In the genomic region with DNA sequence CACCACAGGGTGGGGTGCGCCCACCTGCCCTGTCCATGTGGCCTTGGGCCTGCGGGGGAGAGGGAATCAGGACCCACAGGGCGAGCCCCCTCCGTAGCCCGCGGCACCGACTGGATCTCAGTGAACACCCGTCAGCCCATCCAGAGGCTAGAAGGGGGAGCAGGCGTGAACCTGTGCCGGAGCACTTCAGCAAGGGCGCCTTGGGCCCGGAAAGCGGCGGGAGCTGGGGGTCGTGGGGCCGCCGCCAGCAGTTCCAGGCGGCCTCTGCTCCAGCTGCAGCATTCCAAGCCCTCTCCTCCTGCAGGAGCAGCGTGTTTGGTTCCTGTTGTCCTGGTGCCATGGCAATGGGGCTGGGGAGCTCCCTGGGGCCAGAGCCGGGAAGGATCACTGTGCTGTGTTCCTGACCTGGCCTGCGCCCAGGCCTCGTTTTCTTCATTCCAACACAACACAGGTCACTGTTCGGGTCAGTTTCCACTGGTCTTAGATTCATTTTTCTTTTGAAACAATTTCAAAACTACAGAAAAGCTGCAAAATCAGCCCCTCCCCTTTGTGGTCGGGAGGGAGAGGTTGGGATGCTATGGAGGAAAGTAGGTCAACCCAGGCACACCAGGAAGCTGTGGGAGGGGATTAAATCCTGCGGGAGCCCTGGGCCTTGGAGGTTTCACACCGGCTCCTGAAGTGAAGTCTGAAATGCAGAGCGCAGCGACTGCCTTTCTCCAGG, we compare ENCODE assay signal across 8 cellular contexts. TPM values are rescaled to one million over a fixed set of nuclear protein-coding genes. Genes with fewer than 3 reads are reported as not detected.
DNase-seq lines count a peak whose midpoint lies in the region; ATAC-seq and TF ChIP-seq lines count a peak whose summit lies in the region.

No MANE protein-coding gene starts in this region.

- H3K36me3 ChIP-seq in NT2/D1 (ENCODE audit: insufficient read depth, insufficient read length, low read length) (peaks cover 91% of the 10 kb centered on the region), mesenchymal stem cell (ENCODE audit: control insufficient read depth in 1 of 2, insufficient read depth in 2 of 2, low read depth in 1 of 2, low read length in 2 of 2) (peaks cover 33 to 50% of the 10 kb centered on the region in 2 experiments), thoracic aorta (no peaks in the 10 kb centered on the region)

- H4K91ac ChIP-seq in mesenchymal stem cell (ENCODE audit: low read length) = peak overlapping the region; percentile 22

- TF ChIP-seq CTCF in endothelial cell (IDR thresholded peaks at IDR 0.05; ENCODE audit: unreplicated experiment) (no peak), thoracic aorta (IDR thresholded peaks at IDR 0.05) (no peak)

- H3K27ac Mint-ChIP-seq in endothelial cell (ENCODE audit: unreplicated experiment) = peak overlapping the region; percentile 64
- no peak overlapping the region for H3K27ac Mint-ChIP-seq in activated CD8-positive, alpha-beta memory T cell treated with anti-CD3 and anti-CD28 coated beads, Interleukin-2, amount 10 ng/mL, durations not matched to agents 7 days and 5 days

- peaks cover 7% of the 10 kb centered on the region for H3K36me3 Mint-ChIP-seq in endothelial cell (ENCODE audit: low read depth, unreplicated experiment)
- peaks cover 21% of the 10 kb centered on the region for H3K36me3 Mint-ChIP-seq in activated CD8-positive, alpha-beta memory T cell treated with anti-CD3 and anti-CD28 coated beads, Interleukin-2, amount 10 ng/mL, durations not matched to agents 7 days and 5 days

- ATAC-seq in thoracic aorta (ENCODE audit: insufficient number of reproducible peaks, low FRiP score, low read depth) (peak; percentile 60), HG03135 (IDR thresholded peaks at IDR 0.05; ENCODE audit: unreplicated experiment) (no peak)
- no peak for ATAC-seq in activated CD8-positive, alpha-beta memory T cell treated with anti-CD3 and anti-CD28 coated beads, Interleukin-2, amount 10 ng/mL, durations not matched to agents 7 days and 5 days

- H4K8ac ChIP-seq in mesenchymal stem cell (ENCODE audit: low read length) = no peak overlapping the region

- H3K4ac ChIP-seq in mesenchymal stem cell (ENCODE audit: low read depth in 1 of 2, low read length in 2 of 2) = no peak overlapping the region

- H2AK5ac ChIP-seq in mesenchymal stem cell (ENCODE audit: low read length, severe bottlenecking) = no peak overlapping the region

- no peak overlapping the region for H3K23ac ChIP-seq in mesenchymal stem cell (ENCODE audit: low read length in 2 of 2)

- DNase-seq in NT2/D1 (ENCODE audit: low read depth, low spot score) (no peak), endothelial cell (ENCODE audit: low spot score) (peak; percentile 37), mesenchymal stem cell (peak; percentile 89), thoracic aorta (ENCODE audit: low spot score) (peak; percentile 54), RPMI8226 (no peak)
- no peak for DNase-seq in stimulated activated CD4-positive, alpha-beta T cell treated with anti-CD3 and anti-CD28 coated beads, Interleukin-2, amount 100 ng/mL, for 24 hours
- DNase-seq in activated CD8-positive, alpha-beta memory T cell treated with anti-CD3 and anti-CD28 coated beads, Interleukin-2, amount 10 ng/mL, durations not matched to agents 7 days and 5 days = no peak

- no peaks in the 10 kb centered on the region for H3K4me1 Mint-ChIP-seq in endothelial cell (ENCODE audit: unreplicated experiment)
- H3K4me1 Mint-ChIP-seq in activated CD8-positive, alpha-beta memory T cell treated with anti-CD3 and anti-CD28 coated beads, Interleukin-2, amount 10 ng/mL, durations not matched to agents 7 days and 5 days = no peaks in the 10 kb centered on the region

- WGBS in mesenchymal stem cell = 55% methylated on average over 25 of the region's 28 CpGs

- CTCF ChIA-PET in activated CD8-positive, alpha-beta memory T cell treated with anti-CD3 and anti-CD28 coated beads, Interleukin-2, amount 10 ng/mL, durations not matched to agents 7 days and 5 days (lab: Charles Lee) = interaction anchor here (3.2 to 19.9 kb wide), 2 partner anchors 171 to 180 kb away, joined by 13 to 275 read pairs; no protein-coding TSS in a partner anchor

- H3K4me1 ChIP-seq in NT2/D1 (ENCODE audit: insufficient read depth, insufficient read length) = peaks cover 38% of the 10 kb centered on the region
- peaks cover 57% of the 10 kb centered on the region for H3K4me1 ChIP-seq in mesenchymal stem cell (ENCODE audit: control insufficient read depth, insufficient read depth, low read depth, low read length)
- peaks cover 46 to 80% of the 10 kb centered on the region in 2 donors for H3K4me1 ChIP-seq in thoracic aorta (ENCODE audit: control insufficient read depth in 1 of 2, low read depth in 2 of 2)

- H3K4me3 ChIP-seq in NT2/D1 (ENCODE audit: insufficient read length, low read depth) (no peak overlapping the region), mesenchymal stem cell (ENCODE audit: insufficient read depth in 1 of 2, low read depth in 1 of 2, low read length in 2 of 2) (peak overlapping the region in 1 of 2 experiments; percentile 29), thoracic aorta (peak overlapping the region; percentile 42)

- H2BK12ac ChIP-seq in mesenchymal stem cell (ENCODE audit: low read length in 2 of 2) = peak overlapping the region in 1 of 2 experiments; percentile 70

- H3K27me3 ChIP-seq in NT2/D1 (ENCODE audit: insufficient read depth, insufficient read length) (no peaks in the 10 kb centered on the region), mesenchymal stem cell (ENCODE audit: control insufficient read depth in 1 of 2, insufficient read depth in 1 of 2, low read length in 2 of 2) (no peaks in the 10 kb centered on the region), thoracic aorta (replicated peaks; ENCODE audit: insufficient read depth) (no peaks in the 10 kb centered on the region)

- H3K9ac ChIP-seq in NT2/D1 (ENCODE audit: insufficient read length, low read depth) (peak overlapping the region; percentile 38), mesenchymal stem cell (ENCODE audit: low read length) (peak overlapping the region; percentile 61)

- H3K27ac ChIP-seq in mesenchymal stem cell (ENCODE audit: low read length, poor library complexity, severe bottlenecking) (no peak overlapping the region), thoracic aorta (peak overlapping the region; percentile 85 to 94)

- peaks cover 32% of the 10 kb centered on the region for H3K79me1 ChIP-seq in mesenchymal stem cell (replicated peaks; ENCODE audit: low read length, poor library complexity, severe bottlenecking)

- peaks cover 6% of the 10 kb centered on the region for H3K27me3 Mint-ChIP-seq in endothelial cell (ENCODE audit: unreplicated experiment)
- H3K27me3 Mint-ChIP-seq in activated CD8-positive, alpha-beta memory T cell treated with anti-CD3 and anti-CD28 coated beads, Interleukin-2, amount 10 ng/mL, durations not matched to agents 7 days and 5 days = no peaks in the 10 kb centered on the region

- H2BK15ac ChIP-seq in mesenchymal stem cell (ENCODE audit: low read depth, poor library complexity, severe bottlenecking) = peak overlapping the region; percentile 63

- H3K18ac ChIP-seq in mesenchymal stem cell (ENCODE audit: low read depth in 1 of 2, low read length in 2 of 2) = peak overlapping the region in 1 of 2 experiments; percentile 78

- no peak overlapping the region for H3K4me3 Mint-ChIP-seq in endothelial cell (ENCODE audit: unreplicated experiment)
- no peak overlapping the region for H3K4me3 Mint-ChIP-seq in activated CD8-positive, alpha-beta memory T cell treated with anti-CD3 and anti-CD28 coated beads, Interleukin-2, amount 10 ng/mL, durations not matched to agents 7 days and 5 days

- H2AFZ ChIP-seq in mesenchymal stem cell (ENCODE audit: low read depth, low read length) = no peak overlapping the region

- no peaks in the 10 kb centered on the region for H3K9me3 Mint-ChIP-seq in endothelial cell (ENCODE audit: unreplicated experiment)
- H3K9me3 Mint-ChIP-seq in activated CD8-positive, alpha-beta memory T cell treated with anti-CD3 and anti-CD28 coated beads, Interleukin-2, amount 10 ng/mL, durations not matched to agents 7 days and 5 days (ENCODE audit: low read depth) = no peaks in the 10 kb centered on the region

- H3K4me2 ChIP-seq in mesenchymal stem cell (ENCODE audit: low read length, poor library complexity, severe bottlenecking) = peak overlapping the region; percentile 17

- H3K14ac ChIP-seq in mesenchymal stem cell (ENCODE audit: low read length in 2 of 2) = peak overlapping the region in 1 of 2 experiments; percentile 72

- H3K9me3 ChIP-seq in NT2/D1 (ENCODE audit: insufficient read depth, low read length) (peaks cover 3% of the 10 kb centered on the region), mesenchymal stem cell (ENCODE audit: control insufficient read depth, low read length) (no peaks in the 10 kb centered on the region), thoracic aorta (no peaks in the 10 kb centered on the region)

- no peak overlapping the region for H2BK120ac ChIP-seq in mesenchymal stem cell (ENCODE audit: low read depth, low read length)

- no peak overlapping the region for H2BK5ac ChIP-seq in mesenchymal stem cell (ENCODE audit: low read depth, low read length, poor library complexity, severe bottlenecking)

RNA-seq across cellular contexts. Expression of gene SLX9, which starts 18.8 kb away (rescaled TPM):
- total RNA-seq in endothelial cell (ENCODE audit: unreplicated experiment) (13.7 TPM), thoracic aorta (10 to 100 TPM in 1 of 2 donors, 1 to 10 TPM in 1; 5.9 to 10.6 TPM)
- polyA plus RNA-seq in mesenchymal stem cell (2013, experiment 1 of 2) = 14.7 TPM
- 15.1 TPM for polyA plus RNA-seq in mesenchymal stem cell (2013, experiment 2 of 2)
- total RNA-seq in activated CD8-positive, alpha-beta memory T cell treated with anti-CD3 and anti-CD28 coated beads, Interleukin-2, amount 10 ng/mL, durations not matched to agents 7 days and 5 days = 10 to 100 TPM; 56.8 to 62.9 TPM

RNA-seq across cellular contexts. Expression of gene ITGB2, which starts 37.9 kb away (rescaled TPM):
- total RNA-seq in endothelial cell (ENCODE audit: unreplicated experiment) (21.3 TPM), thoracic aorta (100 to 1,000 TPM; 161 to 166 TPM)
- polyA plus RNA-seq in mesenchymal stem cell (2013, experiment 1 of 2) = 0.40 TPM
- 0.14 TPM for polyA plus RNA-seq in mesenchymal stem cell (2013, experiment 2 of 2)
- total RNA-seq in activated CD8-positive, alpha-beta memory T cell treated with anti-CD3 and anti-CD28 coated beads, Interleukin-2, amount 10 ng/mL, durations not matched to agents 7 days and 5 days = 100 to 1,000 TPM; 336 to 372 TPM

Comparison
In these comparisons a context has a peak if more than half of its experiments do, and no peak if none do; other contexts are left out.
1. DNase-seq: peak in endothelial cell (single experiment), mesenchymal stem cell (single experiment) and thoracic aorta (single experiment); none in NT2/D1 (single experiment), RPMI8226 (single experiment), stimulated activated CD4-positive, alpha-beta T cell treated with anti-CD3 and anti-CD28 coated beads, Interleukin-2, amount 100 ng/mL, for 24 hours (0 of 2) and activated CD8-positive, alpha-beta memory T cell treated with anti-CD3 and anti-CD28 coated beads, Interleukin-2, amount 10 ng/mL, durations not matched to agents 7 days and 5 days (single experiment).